1 cellular context compared by ENCODE assay signal in the genomic region with DNA sequence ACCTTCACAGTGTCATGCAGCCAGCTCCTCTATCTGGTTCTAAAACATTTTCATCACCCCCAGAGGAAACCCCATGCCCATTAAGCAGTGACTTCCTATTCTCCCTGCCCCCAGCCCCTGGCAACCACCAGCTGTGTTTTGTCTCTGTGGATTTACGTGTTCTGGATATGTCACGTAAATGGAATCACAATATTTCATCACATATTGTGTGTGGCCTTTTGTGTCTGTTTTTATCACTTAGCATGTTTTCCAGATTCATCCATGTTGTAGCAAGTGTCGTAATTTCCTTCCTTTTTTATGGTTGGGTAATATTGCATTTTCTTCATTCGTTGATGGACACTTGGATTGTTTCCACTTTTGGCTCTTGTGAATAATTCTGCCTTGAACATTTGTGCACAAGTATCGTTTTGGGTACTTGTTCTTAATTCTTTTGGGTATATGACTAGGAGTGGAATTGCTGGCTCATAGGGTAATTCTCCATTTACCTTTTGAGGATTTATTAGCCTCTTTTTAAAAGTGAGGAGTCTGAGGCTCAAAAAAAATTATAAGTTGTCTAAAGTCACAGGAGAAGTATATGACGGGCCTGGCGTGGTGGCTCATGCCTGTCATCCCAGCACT.
TF ChIP-seq lines count a peak whose summit lies in the region.

No MANE protein-coding gene starts in this region.

TF ChIP-seq in WTC11, 78 proteins besides CTCF, POLR2A, EP300 and RAD21 (continued from another document):
- TF ChIP-seq, protein P1, sequence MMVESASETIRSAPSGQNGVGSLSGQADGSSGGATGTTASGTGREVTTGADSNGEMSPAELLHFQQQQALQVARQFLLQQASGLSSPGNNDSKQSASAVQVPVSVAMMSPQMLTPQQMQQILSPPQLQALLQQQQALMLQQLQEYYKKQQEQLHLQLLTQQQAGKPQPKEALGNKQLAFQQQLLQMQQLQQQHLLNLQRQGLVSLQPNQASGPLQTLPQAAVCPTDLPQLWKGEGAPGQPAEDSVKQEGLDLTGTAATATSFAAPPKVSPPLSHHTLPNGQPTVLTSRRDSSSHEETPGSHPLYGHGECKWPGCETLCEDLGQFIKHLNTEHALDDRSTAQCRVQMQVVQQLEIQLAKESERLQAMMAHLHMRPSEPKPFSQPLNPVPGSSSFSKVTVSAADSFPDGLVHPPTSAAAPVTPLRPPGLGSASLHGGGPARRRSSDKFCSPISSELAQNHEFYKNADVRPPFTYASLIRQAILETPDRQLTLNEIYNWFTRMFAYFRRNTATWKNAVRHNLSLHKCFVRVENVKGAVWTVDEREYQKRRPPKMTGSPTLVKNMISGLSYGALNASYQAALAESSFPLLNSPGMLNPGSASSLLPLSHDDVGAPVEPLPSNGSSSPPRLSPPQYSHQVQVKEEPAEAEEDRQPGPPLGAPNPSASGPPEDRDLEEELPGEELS (CRISPR knock-in tag; IDR thresholded peaks at IDR 0.05): no peak
- TF ChIP-seq ZNF317 (CRISPR knock-in tag; IDR thresholded peaks at IDR 0.05; ENCODE audit: borderline replicate concordance, low read depth): no peak
